ENCODE assay signal across 1 cellular context in genomic region chr2:214809751-214810564, GRCh38.
A peak's percentile ranks its signal among the peaks of the same experiment; 100 is the strongest.
TF ChIP-seq lines count a peak whose summit lies in the region.

No MANE protein-coding gene starts in this region.

TF ChIP-seq in H1, 55 proteins besides CTCF, POLR2A, EP300 and RAD21 (continued from another document):
- TF ChIP-seq EGR1 (IDR thresholded peaks at IDR 0.05; ENCODE audit: borderline replicate concordance, low read depth, low read length) (no peak), CHD7 (IDR thresholded peaks at IDR 0.05; ENCODE audit: insufficient replicate concordance, low read length) (no peak), JUN (IDR thresholded peaks at IDR 0.05; ENCODE audit: low read depth, low read length) (no peak), SUZ12 (IDR thresholded peaks at IDR 0.05; ENCODE audit: low read length) (no peak), CBX5 (IDR thresholded peaks at IDR 0.05; ENCODE audit: low read depth, low read length) (no peak), CHD2 (IDR thresholded peaks at IDR 0.05; ENCODE audit: low read length) (peak; percentile 47; the same call in 1 of the 2 replicates), BCL11A (IDR thresholded peaks at IDR 0.05; ENCODE audit: low read depth in 2 of 2, low read length in 2 of 2) (no peak), TBP (IDR thresholded peaks at IDR 0.05; ENCODE audit: low read depth, low read length) (peak; percentile 27; the same call in 1 of the 2 replicates), CBX8 (IDR thresholded peaks at IDR 0.05; ENCODE audit: borderline replicate concordance, low read depth, low read length) (no peak), POU5F1 (IDR thresholded peaks at IDR 0.05; ENCODE audit: low read depth, low read length) (no peak), SP2 (IDR thresholded peaks at IDR 0.05; ENCODE audit: low read length) (no peak), SRF (IDR thresholded peaks at IDR 0.05; ENCODE audit: low read depth, low read length) (no peak), ASH2L (IDR thresholded peaks at IDR 0.05; ENCODE audit: low read length) (no peak), RFX5 (IDR thresholded peaks at IDR 0.05; ENCODE audit: borderline replicate concordance, low read depth, low read length) (no peak), KDM4A (IDR thresholded peaks at IDR 0.05; ENCODE audit: low read depth, low read length, severe bottlenecking) (no peak), SP4 (IDR thresholded peaks at IDR 0.05; ENCODE audit: low read length) (no peak), TCF12 (IDR thresholded peaks at IDR 0.05; ENCODE audit: low read depth, low read length) (no peak), TEAD4 (IDR thresholded peaks at IDR 0.05; ENCODE audit: low read depth, low read length) (no peak), CHD1 (IDR thresholded peaks at IDR 0.05; ENCODE audit: low read depth, low read length) (no peak), SP1 (IDR thresholded peaks at IDR 0.05; ENCODE audit: low read depth, low read length) (0 out of 2 replicates have a peak, but pooled peaks have one; percentile 34), SAP30 (IDR thresholded peaks at IDR 0.05; ENCODE audit: insufficient read depth, insufficient replicate concordance, low read length) (no peak), BACH1 (IDR thresholded peaks at IDR 0.05; ENCODE audit: low read length) (peak; percentile 76), NRF1 (IDR thresholded peaks at IDR 0.05; ENCODE audit: low read depth, low read length) (peak; percentile 25; the same call in 1 of the 2 replicates), NANOG (IDR thresholded peaks at IDR 0.05; ENCODE audit: insufficient read depth, low read depth, low read length, poor library complexity, severe bottlenecking) (no peak), FOSL1 (IDR thresholded peaks at IDR 0.05; ENCODE audit: insufficient read depth, low read depth, low read length) (no peak), YY1 (IDR thresholded peaks at IDR 0.05; ENCODE audit: low read depth, low read length) (no peak), EZH2 (IDR thresholded peaks at IDR 0.05; ENCODE audit: low read depth, low read length, severe bottlenecking) (no peak), HDAC2 (IDR thresholded peaks at IDR 0.05; ENCODE audit: borderline replicate concordance in 1 of 2, low read depth in 2 of 2, low read length in 2 of 2) (0 out of 4 replicates have a peak, but pooled peaks of 1 of the 2 experiments have one; percentile 11), MAFK (IDR thresholded peaks at IDR 0.05; ENCODE audit: low read depth, low read length) (no peak), JUND (IDR thresholded peaks at IDR 0.05; ENCODE audit: low read length) (no peak), HDAC6 (IDR thresholded peaks at IDR 0.05; ENCODE audit: low read depth, low read length) (no peak), POLR2AphosphoS5 (IDR thresholded peaks at IDR 0.05; ENCODE audit: low read depth, low read length) (peak; percentile 83), ATF3 (IDR thresholded peaks at IDR 0.05; ENCODE audit: insufficient read depth, low read depth, low read length) (no peak), BRCA1 (IDR thresholded peaks at IDR 0.05; ENCODE audit: low read depth, low read length) (no peak), ATF2 (IDR thresholded peaks at IDR 0.05; ENCODE audit: low read length) (peak; percentile 42; the same call in 1 of the 2 replicates), CTBP2 (IDR thresholded peaks at IDR 0.05; ENCODE audit: borderline replicate concordance, insufficient read depth, insufficient read length, low read length) (no peak), SIN3A (conservative IDR thresholded peaks at IDR 0.05 in 1 of 2, IDR thresholded peaks at IDR 0.05 in 1 of 2; ENCODE audit: low read depth in 1 of 2, low read length in 2 of 2) (0 out of 4 replicates have a peak, but pooled peaks of 1 of the 2 experiments have one; percentile 5), KDM1A (IDR thresholded peaks at IDR 0.05; ENCODE audit: borderline replicate concordance, low read length) (no peak), ZNF274 (IDR thresholded peaks at IDR 0.05; ENCODE audit: borderline replicate concordance, extremely low read depth, low read length) (no peak), GTF2F1 (IDR thresholded peaks at IDR 0.05; ENCODE audit: borderline replicate concordance, low read depth, low read length) (no peak), TAF7 (optimal IDR thresholded peaks at IDR 0.05; ENCODE audit: borderline replicate concordance, low read depth, low read length) (no peak)
- TF ChIP-seq, protein P1, sequence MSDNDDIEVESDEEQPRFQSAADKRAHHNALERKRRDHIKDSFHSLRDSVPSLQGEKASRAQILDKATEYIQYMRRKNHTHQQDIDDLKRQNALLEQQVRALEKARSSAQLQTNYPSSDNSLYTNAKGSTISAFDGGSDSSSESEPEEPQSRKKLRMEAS (IDR thresholded peaks at IDR 0.05): peak; percentile 87
- TF ChIP-seq, protein P2, sequence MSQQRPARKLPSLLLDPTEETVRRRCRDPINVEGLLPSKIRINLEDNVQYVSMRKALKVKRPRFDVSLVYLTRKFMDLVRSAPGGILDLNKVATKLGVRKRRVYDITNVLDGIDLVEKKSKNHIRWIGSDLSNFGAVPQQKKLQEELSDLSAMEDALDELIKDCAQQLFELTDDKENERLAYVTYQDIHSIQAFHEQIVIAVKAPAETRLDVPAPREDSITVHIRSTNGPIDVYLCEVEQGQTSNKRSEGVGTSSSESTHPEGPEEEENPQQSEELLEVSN (IDR thresholded peaks at IDR 0.05): peak; percentile 83
- TF ChIP-seq, protein P3, sequence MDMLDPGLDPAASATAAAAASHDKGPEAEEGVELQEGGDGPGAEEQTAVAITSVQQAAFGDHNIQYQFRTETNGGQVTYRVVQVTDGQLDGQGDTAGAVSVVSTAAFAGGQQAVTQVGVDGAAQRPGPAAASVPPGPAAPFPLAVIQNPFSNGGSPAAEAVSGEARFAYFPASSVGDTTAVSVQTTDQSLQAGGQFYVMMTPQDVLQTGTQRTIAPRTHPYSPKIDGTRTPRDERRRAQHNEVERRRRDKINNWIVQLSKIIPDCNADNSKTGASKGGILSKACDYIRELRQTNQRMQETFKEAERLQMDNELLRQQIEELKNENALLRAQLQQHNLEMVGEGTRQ (IDR thresholded peaks at IDR 0.05; ENCODE audit: low read length): no peak
TF ChIP-seq in H1: peak in this region for 13.
